In the genomic region with DNA sequence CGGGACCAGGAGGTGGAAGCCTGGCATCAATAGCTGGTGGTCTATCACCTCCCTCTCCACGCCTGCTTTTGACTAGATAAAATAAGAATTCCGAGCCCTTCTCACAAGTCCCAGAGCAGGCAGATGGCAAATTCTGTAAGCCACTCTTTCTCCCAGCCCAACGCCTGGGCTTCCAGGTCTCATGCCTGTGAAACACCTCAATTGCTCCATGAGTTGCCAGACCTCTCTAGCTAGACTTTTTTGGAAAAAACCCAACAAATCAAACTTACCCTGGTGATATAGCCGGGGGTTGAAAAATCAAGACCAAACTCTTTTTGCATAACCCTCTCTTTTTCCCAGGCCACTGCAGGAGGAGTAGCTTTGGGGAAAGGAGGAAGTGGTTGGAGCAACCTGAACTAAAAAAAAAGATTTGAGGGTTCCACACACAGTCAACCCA, we compare ENCODE assay signal across 8 cellular contexts. TPM values are rescaled to one million over a fixed set of nuclear protein-coding genes. Genes with fewer than 3 reads are reported as not detected.
DNase-seq lines count a peak whose midpoint lies in the region; ATAC-seq and TF ChIP-seq lines count a peak whose summit lies in the region.

No MANE protein-coding gene starts in this region.

- peak overlapping the region; percentile 96 for H3K27ac Mint-ChIP-seq in chondrocyte (ENCODE audit: unreplicated experiment)

- no peaks in the 10 kb centered on the region for H3K9me2 ChIP-seq in MM.1S (replicated peaks; ENCODE audit: insufficient read depth, low read length)

- peaks cover 80% of the 10 kb centered on the region for H3K4me1 Mint-ChIP-seq in chondrocyte (ENCODE audit: low read depth)

- no peaks in the 10 kb centered on the region for H3K9me3 ChIP-seq in MM.1S (replicated peaks; ENCODE audit: insufficient read depth, low read length)
- H3K9me3 ChIP-seq in muscle layer of duodenum (ENCODE audit: control insufficient read depth in 1 of 2, low read length in 2 of 2) = no peaks in the 10 kb centered on the region

- H3K4me3 Mint-ChIP-seq in chondrocyte (ENCODE audit: unreplicated experiment) = peak overlapping the region; percentile 59

- ATAC-seq in GM19035 (IDR thresholded peaks at IDR 0.05; ENCODE audit: unreplicated experiment) (no peak), HG03469 (IDR thresholded peaks at IDR 0.05; ENCODE audit: unreplicated experiment) (no peak)

- peaks cover 17% of the 10 kb centered on the region for H3K4me1 ChIP-seq in MM.1S (ENCODE audit: low read length)
- H3K4me1 ChIP-seq in muscle layer of duodenum (ENCODE audit: control insufficient read depth in 1 of 2, insufficient read depth in 2 of 2, low read length in 2 of 2) = peaks cover 23 to 38% of the 10 kb centered on the region in 2 donors

- peaks cover 24% of the 10 kb centered on the region for H3F3A ChIP-seq in MM.1S (ENCODE audit: insufficient read depth, low read length)

- H3K4me3 ChIP-seq in MM.1S (ENCODE audit: low read length) (0 out of 2 replicates have a peak overlapping the region, but pooled peaks have one; percentile 61), muscle layer of duodenum (ENCODE audit: low read depth in 1 of 2, low read length in 2 of 2) (peak overlapping the region; percentile 56)

- DNase-seq in ACHN = peak; percentile 40
- DNase-seq in MM.1S = no peak
- no peak for DNase-seq in chondrocyte (ENCODE audit: low spot score)
- DNase-seq in NOMO-1 (lab: John Stamatoyannopoulos, UW; ENCODE audit: unreplicated experiment in 2 of 2) = no peak
- no peak for DNase-seq in NCI-H2081 treated with DMSO at 0.1 percent for 48 hours (lab: John Stamatoyannopoulos, UW)

- H3K36me3 ChIP-seq in MM.1S (replicated peaks; ENCODE audit: insufficient read depth, low read length) (no peaks in the 10 kb centered on the region; the same call in 1 of the 2 replicates), muscle layer of duodenum (ENCODE audit: control insufficient read depth in 1 of 2, insufficient read depth in 2 of 2, low read length in 2 of 2) (peaks cover 20 to 28% of the 10 kb centered on the region in 2 donors)

- no peaks in the 10 kb centered on the region for H3K27me3 Mint-ChIP-seq in chondrocyte (ENCODE audit: low read depth)

- no peaks in the 10 kb centered on the region for H4K20me1 ChIP-seq in MM.1S (ENCODE audit: insufficient read depth, low read length)

- TF ChIP-seq CTCF in MM.1S (IDR thresholded peaks at IDR 0.05; ENCODE audit: low read length) (no peak), chondrocyte (IDR thresholded peaks at IDR 0.05) (no peak)

- H3K27me3 ChIP-seq in MM.1S (replicated peaks; ENCODE audit: insufficient read depth, low read length) (no peaks in the 10 kb centered on the region), muscle layer of duodenum (ENCODE audit: low read depth, low read length) (no peaks in the 10 kb centered on the region)

- H2AFZ ChIP-seq in MM.1S (ENCODE audit: low read length) = peak overlapping the region; percentile 74

- H3K27ac ChIP-seq in MM.1S (ENCODE audit: low read length) = peak overlapping the region; percentile 29; the same call in 1 of the 2 replicates
- H3K27ac ChIP-seq in muscle layer of duodenum (ENCODE audit: low read length) = peak overlapping the region; percentile 96

- peak overlapping the region; percentile 47; the same call in 1 of the 2 replicates for H3K9ac ChIP-seq in MM.1S (ENCODE audit: low read length)

- H3K4me2 ChIP-seq in MM.1S (ENCODE audit: low read depth, low read length) = peak overlapping the region; percentile 64; the same call in 1 of the 2 replicates

- H3K9me3 Mint-ChIP-seq in chondrocyte (ENCODE audit: low read depth) = no peaks in the 10 kb centered on the region

- peaks cover 25% of the 10 kb centered on the region for H3K36me3 Mint-ChIP-seq in chondrocyte (ENCODE audit: low read depth)

- peaks cover 3% of the 10 kb centered on the region; the same call in 1 of the 2 replicates for H3K79me2 ChIP-seq in MM.1S (ENCODE audit: low read length)

- in situ Hi-C loops in ACHN (cut with HindIII; ENCODE audit: low pct_ligation_motif_present, low pct_unique_long_range_greater_than_20kb, low sequenced_read_pairs) = no loop called here

RNA-seq across cellular contexts. Expression of gene BHLHE40, which starts 7.0 kb away (rescaled TPM):
- total RNA-seq in chondrocyte = 53.8 to 75.5 TPM (median 66.4 TPM) in 3 replicates
